Comparison of ENCODE assay signal across 18 cellular contexts in the genomic region with DNA sequence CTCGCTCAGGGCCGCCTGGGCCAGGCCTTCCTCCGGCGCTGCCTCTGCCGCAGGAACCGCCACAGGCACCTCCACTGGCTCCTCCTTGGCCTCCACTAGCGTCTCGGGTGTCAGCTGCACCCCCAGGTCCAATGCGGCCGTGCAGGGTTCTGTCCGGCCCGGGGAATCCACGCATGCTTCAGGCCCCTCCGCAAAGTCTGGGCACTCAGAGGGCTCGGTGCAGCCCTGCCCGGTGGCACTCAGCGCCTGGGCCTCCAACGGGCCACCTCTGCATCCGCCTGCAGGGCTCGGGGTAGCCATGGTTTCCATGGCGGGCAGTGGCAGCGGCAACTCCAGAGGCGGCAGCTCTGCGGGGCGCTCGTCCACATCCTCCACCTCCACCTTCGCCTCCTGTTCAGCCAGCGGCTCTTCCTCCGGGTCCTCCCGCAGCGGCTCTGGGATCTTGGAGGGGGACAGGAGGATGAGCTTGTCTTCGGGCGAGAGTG.
DNase-seq lines count a peak whose midpoint lies in the region; ATAC-seq and TF ChIP-seq lines count a peak whose summit lies in the region.
"Had no signal": no experiment of that assay in that cellular context is flagged by ENCODE, and none has a peak within 500 bp of the region (broad histone marks: within the 10 kb centered on the region; RNA-seq: fewer than 3 reads in every experiment).

No MANE protein-coding gene starts in this region.

- peaks cover 39% of the 10 kb centered on the region for H3K36me3 Mint-ChIP-seq in memory B cell
- H3K36me3 Mint-ChIP-seq in activated T-cell treated with anti-CD3 and anti-CD28 coated beads, Interleukin-2, amount 50 U/mL, for 72 hours (ENCODE audit: insufficient read depth in 2 of 2), result no peaks in the 10 kb centered on the region
- H3K36me3 Mint-ChIP-seq: CD4-positive, CD25-positive, alpha-beta regulatory T cell; CD8-positive, alpha-beta memory T cell had no signal

- no peak for TF ChIP-seq POLR2A in breast epithelium (IDR thresholded peaks at IDR 0.05)

- intact Hi-C loops in breast epithelium (cut with DNase I; ENCODE audit: low total_unique reads) (no loop called here), mammary epithelial cell (cut with micrococcal nuclease) (no loop called here), posterior vena cava (cut with DNase I) (loop anchor here in 1 of 2 donors (10.0 kb wide), 1 partner anchor 1491 kb away; no protein-coding TSS in a partner anchor)

- ATAC-seq in memory B cell (ENCODE audit: low read depth), result no peak
- ATAC-seq in activated T-cell treated with anti-CD3 and anti-CD28 coated beads, Interleukin-2, amount 50 U/mL, for 72 hours (replicated peaks in 1 of 2), result no peak
- ATAC-seq: A549, GM23338, HCT116 had no signal

- TF ChIP-seq CTCF in breast epithelium (IDR thresholded peaks at IDR 0.05), result no peak
- no peak for TF ChIP-seq CTCF in mammary epithelial cell (conservative IDR thresholded peaks at IDR 0.05 in 1 of 2, IDR thresholded peaks at IDR 0.05 in 1 of 2; ENCODE audit: extremely low read depth in 1 of 2, insufficient read depth in 1 of 2, low read depth in 1 of 2, low read length in 2 of 2)

- no peaks in the 10 kb centered on the region for H3K4me1 ChIP-seq in breast epithelium
- H3K4me1 ChIP-seq in mammary epithelial cell (ENCODE audit: insufficient read depth, low read length), result peaks cover 5% of the 10 kb centered on the region
- H3K4me1 ChIP-seq: A549, BLaER1 had no signal

- no peak overlapping the region for H3K4me2 ChIP-seq in mammary epithelial cell (ENCODE audit: insufficient read depth, low read depth, low read length)
- H3K4me2 ChIP-seq: A549, BLaER1, GM23338 had no signal

- 94% methylated on average over 10 of the region's 33 CpGs for WGBS in mammary epithelial cell (ENCODE audit: low coverage, missing lambda C conversion rate)

- no peak overlapping the region for H3K9ac ChIP-seq in mammary epithelial cell (ENCODE audit: insufficient read depth, low read length)
- H3K9ac ChIP-seq: BLaER1 had no signal

- H3K4me1 Mint-ChIP-seq in memory B cell, result peaks cover 3% of the 10 kb centered on the region
- H3K4me1 Mint-ChIP-seq in activated T-cell treated with anti-CD3 and anti-CD28 coated beads, Interleukin-2, amount 50 U/mL, for 72 hours (ENCODE audit: low read depth), result no peaks in the 10 kb centered on the region
- H3K4me1 Mint-ChIP-seq: CD4-positive, CD25-positive, alpha-beta regulatory T cell; CD8-positive, alpha-beta memory T cell had no signal

- no peak for DNase-seq in breast epithelium (ENCODE audit: low spot score in 2 of 2)
- DNase-seq in mammary epithelial cell, result no peak
- peak; percentile 29 for DNase-seq in D341Med (ENCODE audit: low spot score)
- no peak for DNase-seq in memory B cell (ENCODE audit: low spot score in 2 of 2)
- peak; percentile 80 for DNase-seq in posterior vena cava (ENCODE audit: low spot score)
- DNase-seq in NCI-H524 (lab: John Stamatoyannopoulos, UW), result no peak
- DNase-seq in NCI-H2107 treated with DMSO at 0.1 percent for 48 hours (lab: John Stamatoyannopoulos, UW; ENCODE audit: unreplicated experiment), result no peak
- DNase-seq in activated T-cell treated with anti-CD3 and anti-CD28 coated beads, Interleukin-2, amount 50 U/mL, for 72 hours, result no peak
- DNase-seq: CD4-positive, CD25-positive, alpha-beta regulatory T cell; CD8-positive, alpha-beta memory T cell; COR-L47; HFFc6 had no signal

- H2AFZ ChIP-seq in mammary epithelial cell (ENCODE audit: low read depth, low read length), result no peak overlapping the region
- H2AFZ ChIP-seq: GM23338 had no signal

- H4K20me1 ChIP-seq in mammary epithelial cell (ENCODE audit: insufficient read depth, low read length), result no peaks in the 10 kb centered on the region
- H4K20me1 ChIP-seq: BLaER1 had no signal

- H3K27me3 ChIP-seq in breast epithelium (no peaks in the 10 kb centered on the region), mammary epithelial cell (ENCODE audit: insufficient read depth, low read length) (no peaks in the 10 kb centered on the region)
- H3K27me3 ChIP-seq: BLaER1 had no signal

- H3K9me3 Mint-ChIP-seq in memory B cell, result no peaks in the 10 kb centered on the region
- H3K9me3 Mint-ChIP-seq in activated T-cell treated with anti-CD3 and anti-CD28 coated beads, Interleukin-2, amount 50 U/mL, for 72 hours, result no peaks in the 10 kb centered on the region
- H3K9me3 Mint-ChIP-seq: CD4-positive, CD25-positive, alpha-beta regulatory T cell; CD8-positive, alpha-beta memory T cell; GM23338; HFFc6 had no signal

- dilution Hi-C loops in mammary epithelial cell (cut with HindIII; ENCODE audit: low sequenced_read_pairs), result no loop called here

- H3K27me3 Mint-ChIP-seq in memory B cell, result no peaks in the 10 kb centered on the region
- H3K27me3 Mint-ChIP-seq in activated T-cell treated with anti-CD3 and anti-CD28 coated beads, Interleukin-2, amount 50 U/mL, for 72 hours (ENCODE audit: low read depth), result peaks cover 13% of the 10 kb centered on the region
- H3K27me3 Mint-ChIP-seq: CD4-positive, CD25-positive, alpha-beta regulatory T cell had no signal

- no peak overlapping the region for H3K4me3 Mint-ChIP-seq in memory B cell
- H3K4me3 Mint-ChIP-seq in activated T-cell treated with anti-CD3 and anti-CD28 coated beads, Interleukin-2, amount 50 U/mL, for 72 hours, result no peak overlapping the region
- H3K4me3 Mint-ChIP-seq: CD4-positive, CD25-positive, alpha-beta regulatory T cell; CD8-positive, alpha-beta memory T cell; GM23338; HFFc6 had no signal

- peaks cover 6% of the 10 kb centered on the region for H3K36me3 ChIP-seq in breast epithelium
- H3K36me3 ChIP-seq in mammary epithelial cell (ENCODE audit: insufficient read depth, low read length), result peaks cover 2% of the 10 kb centered on the region
- H3K36me3 ChIP-seq: BLaER1 had no signal

- CTCF ChIA-PET in mammary epithelial cell (lab: Charles Lee; ENCODE audit: low non-redundant PET), result no interaction called here

- in situ Hi-C loops in mammary epithelial cell (cut with MboI; ENCODE audit: low sequenced_read_pairs in 2 of 2), result no loop called here

- H3K9me3 ChIP-seq in breast epithelium, result no peaks in the 10 kb centered on the region
- H3K9me3 ChIP-seq in mammary epithelial cell (replicated peaks; ENCODE audit: insufficient read depth, low read length), result no peaks in the 10 kb centered on the region
- H3K9me3 ChIP-seq: A549, BLaER1 had no signal

- no TSS peak for BruUV-seq in mammary epithelial cell (replicated peaks; lab: Mats Ljungman, UMichigan)

- H3K27ac ChIP-seq in breast epithelium (peak overlapping the region; percentile 89 to 95), mammary epithelial cell (ENCODE audit: insufficient read depth, low read depth, low read length) (no peak overlapping the region)
- H3K27ac ChIP-seq: 22Rv1, A549, BLaER1, HL-60 had no signal

- peak overlapping the region; percentile 75 for H3K27ac Mint-ChIP-seq in memory B cell
- H3K27ac Mint-ChIP-seq in activated T-cell treated with anti-CD3 and anti-CD28 coated beads, Interleukin-2, amount 50 U/mL, for 72 hours, result no peak overlapping the region
- H3K27ac Mint-ChIP-seq: CD4-positive, CD25-positive, alpha-beta regulatory T cell; CD8-positive, alpha-beta memory T cell; GM23338; HFFc6 had no signal

- H3K4me3 ChIP-seq in breast epithelium (no peak overlapping the region), mammary epithelial cell (replicated peaks in 1 of 3; ENCODE audit: insufficient read depth in 1 of 3, low read depth in 2 of 3, low read length in 3 of 3) (no peak overlapping the region)
- H3K4me3 ChIP-seq: A549, BLaER1, GM23338 had no signal

- no peaks in the 10 kb centered on the region for H3K79me2 ChIP-seq in mammary epithelial cell (ENCODE audit: insufficient read depth, low read length)

Comparison
In these comparisons a context has a peak if more than half of its experiments do, and no peak if none do; other contexts are left out.
1. DNase-seq: peak in D341Med (single experiment) and posterior vena cava (single experiment); none in breast epithelium (0 of 2), mammary epithelial cell (single experiment), memory B cell (0 of 2), NCI-H524 (0 of 2), NCI-H2107 treated with DMSO at 0.1 percent for 48 hours (single experiment) and activated T-cell treated with anti-CD3 and anti-CD28 coated beads, Interleukin-2, amount 50 U/mL, for 72 hours (0 of 2).